14 cellular contexts compared by ENCODE assay signal in the genomic region with DNA sequence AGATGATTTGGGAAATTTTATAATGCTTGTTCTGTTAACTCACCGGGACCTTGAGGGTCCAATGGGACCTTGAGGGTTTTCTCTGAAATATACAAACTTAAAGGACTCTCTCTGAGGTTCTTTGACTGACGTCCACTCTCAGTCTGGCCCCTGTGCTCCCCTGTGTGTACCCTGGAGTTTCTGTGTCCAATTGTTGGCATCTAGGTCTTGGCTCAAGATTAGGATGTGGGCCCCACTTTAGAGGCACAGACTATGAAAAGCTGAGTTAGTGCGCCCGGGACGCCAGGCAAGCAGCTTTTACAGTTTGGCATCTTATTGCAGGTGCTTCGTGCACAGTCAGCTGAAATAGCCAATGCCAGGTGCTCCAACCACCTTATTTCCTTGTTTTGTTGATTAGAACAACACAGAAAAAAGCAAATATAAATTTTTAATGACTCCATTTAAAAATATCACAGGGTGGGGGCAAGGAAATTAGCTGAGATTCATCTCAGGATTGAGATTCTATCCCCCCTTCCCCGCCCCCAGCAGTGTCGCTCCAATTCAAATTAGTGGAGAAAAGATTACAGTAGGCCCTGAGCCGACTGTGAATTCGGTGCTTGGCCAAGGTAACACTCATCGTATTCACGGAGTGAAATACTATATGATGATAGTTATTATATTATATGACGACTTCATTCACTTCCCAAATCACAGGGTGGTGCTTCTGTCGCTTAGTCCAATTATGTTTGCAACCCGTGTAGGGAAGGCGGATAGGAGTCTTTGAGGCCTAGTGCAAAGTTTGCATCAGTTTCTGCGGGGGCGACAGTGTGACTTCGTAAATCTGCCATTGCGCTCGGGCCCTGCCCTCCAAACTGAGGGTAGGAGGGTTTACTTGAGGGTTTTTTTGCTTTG. TPM values are rescaled to one million over a fixed set of nuclear protein-coding genes. Genes with fewer than 3 reads are reported as not detected.
DNase-seq lines count a peak whose midpoint lies in the region; ATAC-seq and TF ChIP-seq lines count a peak whose summit lies in the region.
"Had no signal": no experiment of that assay in that cellular context is flagged by ENCODE, and none has a peak within 500 bp of the region (broad histone marks: within the 10 kb centered on the region; RNA-seq: fewer than 3 reads in every experiment).

No MANE protein-coding gene starts in this region.

- H3K4me3 Mint-ChIP-seq in WTC11 (peak overlapping the region; percentile 68), mesothelial cell of epicardium (peak overlapping the region; percentile 32)
- H3K4me3 Mint-ChIP-seq in CD8-positive, alpha-beta T cell: no peak overlapping the region
- H3K4me3 Mint-ChIP-seq: stimulated activated naive CD8-positive, alpha-beta T cell treated with anti-CD3 and anti-CD28 coated beads, Interleukin-15, amount 100 ng/mL, for 72 hours had no signal

- H3K4me1 ChIP-seq in HEK293 (ENCODE audit: control insufficient read depth, insufficient read depth, low read length): no peaks in the 10 kb centered on the region
- H3K4me1 ChIP-seq in CD8-positive, alpha-beta T cell (ENCODE audit: insufficient read depth, low read length): peaks cover under 1% of the 10 kb centered on the region

- POLR2A ChIA-PET in HEK293 (lab: Yijun Ruan, JAX) (no interaction called here), WTC11 (lab: Charles Lee) (interaction anchor here (0.5 kb wide), 1 partner anchor 515 kb away, joined by 3 read pairs; no protein-coding TSS in a partner anchor)
- POLR2A ChIA-PET in CD8-positive, alpha-beta T cell (lab: Charles Lee): no interaction called here

- DNase-seq in DMS153 treated with DMSO at 0.1 percent for 48 hours (lab: John Stamatoyannopoulos, UW; ENCODE audit: unreplicated experiment): peak; percentile 56
- no peak for DNase-seq in WTC11 (ENCODE audit: low spot score)
- DNase-seq in mesothelial cell of epicardium (ENCODE audit: low spot score in 2 of 2, unreplicated experiment in 2 of 2): no peak
- no peak for DNase-seq in CD8-positive, alpha-beta T cell
- DNase-seq: activated CD8-positive, alpha-beta memory T cell treated with anti-CD3 and anti-CD28 coated beads, Interleukin-2, amount 50 U/mL, for 48 hours; KG1; NCI-H187; small intestine; stimulated activated naive CD8-positive, alpha-beta T cell treated with anti-CD3 and anti-CD28 coated beads, Interleukin-15, amount 100 ng/mL, for 72 hours had no signal

- TF ChIP-seq CTCF in HEK293 (tag by site-specific recombination; IDR thresholded peaks at IDR 0.05) (no peak), WTC11 (IDR thresholded peaks at IDR 0.05) (no peak), mesothelial cell of epicardium (IDR thresholded peaks at IDR 0.05; ENCODE audit: unreplicated experiment) (no peak)
- TF ChIP-seq CTCF in CD8-positive, alpha-beta T cell (IDR thresholded peaks at IDR 0.05): no peak

- no peak overlapping the region for H3K4me3 ChIP-seq in HEK293 (ENCODE audit: low read depth, low read length)
- no peak overlapping the region for H3K4me3 ChIP-seq in CD8-positive, alpha-beta T cell (ENCODE audit: low read depth, low read length)

- H3K27me3 ChIP-seq in CD8-positive, alpha-beta T cell (ENCODE audit: insufficient read depth, low read length): peaks cover 40% of the 10 kb centered on the region

- intact Hi-C loops in CD8-positive, alpha-beta T cell (cut with DNase I, micrococcal nuclease): no loop called here

- no peaks in the 10 kb centered on the region for H3K9me3 Mint-ChIP-seq in WTC11
- H3K9me3 Mint-ChIP-seq in mesothelial cell of epicardium: no peaks in the 10 kb centered on the region
- H3K9me3 Mint-ChIP-seq in CD8-positive, alpha-beta T cell: no peaks in the 10 kb centered on the region

- H3K36me3 ChIP-seq in HEK293 (ENCODE audit: control insufficient read depth in 2 of 2, insufficient read depth in 1 of 2, low read length in 2 of 2): no peaks in the 10 kb centered on the region
- no peaks in the 10 kb centered on the region for H3K36me3 ChIP-seq in CD8-positive, alpha-beta T cell (ENCODE audit: insufficient read depth, low read length)

- H3K27me3 Mint-ChIP-seq in WTC11 (ENCODE audit: low read depth) (peaks cover 72% of the 10 kb centered on the region), mesothelial cell of epicardium (ENCODE audit: low read depth) (peaks cover 82% of the 10 kb centered on the region)
- H3K27me3 Mint-ChIP-seq in CD8-positive, alpha-beta T cell (ENCODE audit: low read depth): peaks cover 57% of the 10 kb centered on the region

- H3K36me3 Mint-ChIP-seq in WTC11: no peaks in the 10 kb centered on the region
- H3K36me3 Mint-ChIP-seq in mesothelial cell of epicardium: no peaks in the 10 kb centered on the region
- peaks cover 3% of the 10 kb centered on the region for H3K36me3 Mint-ChIP-seq in CD8-positive, alpha-beta T cell

- no peaks in the 10 kb centered on the region for H3K9me3 ChIP-seq in HEK293 (ENCODE audit: control insufficient read depth, insufficient read depth, low read depth, low read length)
- H3K9me3 ChIP-seq in CD8-positive, alpha-beta T cell (ENCODE audit: low read length): peaks cover 13% of the 10 kb centered on the region

- CTCF ChIA-PET in HEK293 (lab: Yijun Ruan, JAX) (no interaction called here), WTC11 (lab: Charles Lee) (interaction anchor here (1.6 kb wide), 1 partner anchor 9 kb away, joined by 7 read pairs; no protein-coding TSS in a partner anchor)
- CTCF ChIA-PET in CD8-positive, alpha-beta T cell (lab: Charles Lee): no interaction called here

- no peak overlapping the region for H3K27ac ChIP-seq in HEK293 (ENCODE audit: extremely low read depth, low read depth, low read length)
- H3K27ac ChIP-seq in CD8-positive, alpha-beta T cell (ENCODE audit: low read depth, low read length): no peak overlapping the region

- ATAC-seq in WTC11 (no peak), esophagus mucosa (no peak), HG03460 (IDR thresholded peaks at IDR 0.05; ENCODE audit: unreplicated experiment) (no peak)
- ATAC-seq in CD8-positive, alpha-beta T cell: no peak
- ATAC-seq: stimulated activated naive CD8-positive, alpha-beta T cell treated with anti-CD3 and anti-CD28 coated beads, Interleukin-15, amount 100 ng/mL, for 72 hours had no signal

- H3K27ac Mint-ChIP-seq in WTC11 (no peak overlapping the region), mesothelial cell of epicardium (no peak overlapping the region)
- no peak overlapping the region for H3K27ac Mint-ChIP-seq in CD8-positive, alpha-beta T cell

- H3K4me1 Mint-ChIP-seq in WTC11 (peaks cover 40% of the 10 kb centered on the region), mesothelial cell of epicardium (peaks cover 19% of the 10 kb centered on the region)
- H3K4me1 Mint-ChIP-seq in CD8-positive, alpha-beta T cell (ENCODE audit: low read depth): peaks cover 6% of the 10 kb centered on the region
- H3K4me1 Mint-ChIP-seq: CD14-positive monocyte had no signal

TF ChIP-seq in HEK293, 187 proteins besides CTCF, POLR2A, EP300 and RAD21:
- TF ChIP-seq ZNF112 (tag by site-specific recombination; IDR thresholded peaks at IDR 0.05) (no peak), ZNF514 (tag by site-specific recombination; IDR thresholded peaks at IDR 0.05) (no peak), ZFHX2 (tag by site-specific recombination; conservative IDR thresholded peaks at IDR 0.05) (peak; percentile 49), SP3 (tag by site-specific recombination; IDR thresholded peaks at IDR 0.05) (no peak), ZEB2 (tag by site-specific recombination; IDR thresholded peaks at IDR 0.05) (no peak)
- TF ChIP-seq, protein P1, sequence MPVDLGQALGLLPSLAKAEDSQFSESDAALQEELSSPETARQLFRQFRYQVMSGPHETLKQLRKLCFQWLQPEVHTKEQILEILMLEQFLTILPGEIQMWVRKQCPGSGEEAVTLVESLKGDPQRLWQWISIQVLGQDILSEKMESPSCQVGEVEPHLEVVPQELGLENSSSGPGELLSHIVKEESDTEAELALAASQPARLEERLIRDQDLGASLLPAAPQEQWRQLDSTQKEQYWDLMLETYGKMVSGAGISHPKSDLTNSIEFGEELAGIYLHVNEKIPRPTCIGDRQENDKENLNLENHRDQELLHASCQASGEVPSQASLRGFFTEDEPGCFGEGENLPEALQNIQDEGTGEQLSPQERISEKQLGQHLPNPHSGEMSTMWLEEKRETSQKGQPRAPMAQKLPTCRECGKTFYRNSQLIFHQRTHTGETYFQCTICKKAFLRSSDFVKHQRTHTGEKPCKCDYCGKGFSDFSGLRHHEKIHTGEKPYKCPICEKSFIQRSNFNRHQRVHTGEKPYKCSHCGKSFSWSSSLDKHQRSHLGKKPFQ (tag by site-specific recombination; IDR thresholded peaks at IDR 0.05): no peak

TF ChIP-seq in WTC11, 78 proteins besides CTCF, POLR2A, EP300 and RAD21 (continues in another document):
- TF ChIP-seq GRHL2 (CRISPR knock-in tag; IDR thresholded peaks at IDR 0.05; ENCODE audit: insufficient replicate concordance, severe bottlenecking) (no peak), NR3C1 (CRISPR knock-in tag; conservative IDR thresholded peaks at IDR 0.05; ENCODE audit: low read depth) (no peak)
- TF ChIP-seq, protein P2, sequence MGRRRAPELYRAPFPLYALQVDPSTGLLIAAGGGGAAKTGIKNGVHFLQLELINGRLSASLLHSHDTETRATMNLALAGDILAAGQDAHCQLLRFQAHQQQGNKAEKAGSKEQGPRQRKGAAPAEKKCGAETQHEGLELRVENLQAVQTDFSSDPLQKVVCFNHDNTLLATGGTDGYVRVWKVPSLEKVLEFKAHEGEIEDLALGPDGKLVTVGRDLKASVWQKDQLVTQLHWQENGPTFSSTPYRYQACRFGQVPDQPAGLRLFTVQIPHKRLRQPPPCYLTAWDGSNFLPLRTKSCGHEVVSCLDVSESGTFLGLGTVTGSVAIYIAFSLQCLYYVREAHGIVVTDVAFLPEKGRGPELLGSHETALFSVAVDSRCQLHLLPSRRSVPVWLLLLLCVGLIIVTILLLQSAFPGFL (CRISPR knock-in tag; IDR thresholded peaks at IDR 0.05; ENCODE audit: borderline replicate concordance): no peak
- TF ChIP-seq, protein P3, sequence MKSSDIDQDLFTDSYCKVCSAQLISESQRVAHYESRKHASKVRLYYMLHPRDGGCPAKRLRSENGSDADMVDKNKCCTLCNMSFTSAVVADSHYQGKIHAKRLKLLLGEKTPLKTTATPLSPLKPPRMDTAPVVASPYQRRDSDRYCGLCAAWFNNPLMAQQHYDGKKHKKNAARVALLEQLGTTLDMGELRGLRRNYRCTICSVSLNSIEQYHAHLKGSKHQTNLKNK (CRISPR knock-in tag; IDR thresholded peaks at IDR 0.05): no peak

RNA-seq across cellular contexts. Expression of a gene that starts 4.3 kb away (rescaled TPM):
- total RNA-seq in WTC11 (2021) (0.15 to 0.25 TPM (median 0.18 TPM) in 3 replicates), mesothelial cell of epicardium (not detected in 3 replicates), esophagus mucosa (not detected)
- not detected for total RNA-seq in CD8-positive, alpha-beta T cell
- total RNA-seq: SK-MEL-5 had no signal
